ENCODE assay signal across 21 cellular contexts in the genomic region with DNA sequence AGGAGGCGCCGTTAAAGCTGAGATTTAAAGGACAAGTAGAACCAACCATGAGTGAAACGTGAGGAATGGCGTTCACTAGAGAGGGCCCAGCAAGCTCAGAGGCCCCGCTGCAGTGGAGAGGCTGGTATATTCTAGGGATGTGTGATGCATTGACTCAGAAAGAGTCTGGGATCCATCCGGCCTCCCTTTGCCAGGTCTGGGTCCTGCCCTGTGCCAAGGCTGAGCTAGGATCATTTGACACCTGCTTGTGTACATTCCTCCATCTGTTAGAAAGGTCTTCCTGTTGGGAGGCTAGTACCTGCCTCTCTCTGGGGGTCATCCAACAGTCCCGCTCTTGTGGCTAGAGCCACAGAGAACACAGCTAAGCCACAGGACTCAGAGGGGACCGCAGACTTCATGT. TPM values are rescaled to one million over a fixed set of nuclear protein-coding genes. Genes with fewer than 3 reads are reported as not detected.
DNase-seq lines count a peak whose midpoint lies in the region; ATAC-seq, FAIRE-seq and TF ChIP-seq lines count a peak whose summit lies in the region.
"Had no signal": no experiment of that assay in that cellular context is flagged by ENCODE, and none has a peak within 500 bp of the region (broad histone marks: within the 10 kb centered on the region; RNA-seq: fewer than 3 reads in every experiment).

No MANE protein-coding gene starts in this region.

- ATAC-seq in stimulated activated memory B cell treated with anti-CD40 and anti-IgM and Interleukin-4, amounts not matched to agents 10 μg/mL and 1 μg/mL and 100 μg/mL, for 72 hours: no peak

- intact Hi-C loops in kidney (cut with DNase I): no loop called here
- intact Hi-C loops in posterior vena cava (cut with DNase I): no loop called here

- no peaks in the 10 kb centered on the region for H3K9me3 ChIP-seq in kidney (ENCODE audit: control insufficient read depth in 1 of 2, low read length in 2 of 2)
- H3K9me3 ChIP-seq: BE2C, Caco-2 had no signal

- peak overlapping the region in 1 of 2 donors; percentile 4 for H3K9ac ChIP-seq in kidney (ENCODE audit: low read length in 2 of 2)
- H3K9ac ChIP-seq: GM23248 had no signal

- peaks cover 13% of the 10 kb centered on the region for H3K4me1 Mint-ChIP-seq in stimulated activated memory B cell treated with anti-CD40 and anti-IgM and Interleukin-4, amounts not matched to agents 10 μg/mL and 1 μg/mL and 100 μg/mL, for 72 hours

- TF ChIP-seq CTCF in kidney (IDR thresholded peaks at IDR 0.05; ENCODE audit: borderline replicate concordance, extremely low read depth, insufficient read depth): no peak

- no peak for FAIRE-seq in kidney (lab: Jason Lieb, UNC)
- FAIRE-seq: D721Med, GM12892, GM18507, HTR-8/SVneo had no signal

- peaks cover 31 to 42% of the 10 kb centered on the region in 2 donors for H3K4me1 ChIP-seq in kidney (ENCODE audit: control insufficient read depth in 1 of 2, insufficient read depth in 1 of 2, low read depth in 1 of 2, low read length in 2 of 2)
- H3K4me1 ChIP-seq: BE2C, Caco-2 had no signal

- H3K27ac Mint-ChIP-seq in stimulated activated memory B cell treated with anti-CD40 and anti-IgM and Interleukin-4, amounts not matched to agents 10 μg/mL and 1 μg/mL and 100 μg/mL, for 72 hours: no peak overlapping the region
- H3K27ac Mint-ChIP-seq: CD4-positive, alpha-beta T cell had no signal

- H3K4me3 ChIP-seq in kidney (ENCODE audit: low read length in 2 of 2): no peak overlapping the region
- H3K4me3 ChIP-seq: GM23248 had no signal

- no peaks in the 10 kb centered on the region for H3K27me3 Mint-ChIP-seq in stimulated activated memory B cell treated with anti-CD40 and anti-IgM and Interleukin-4, amounts not matched to agents 10 μg/mL and 1 μg/mL and 100 μg/mL, for 72 hours
- H3K27me3 Mint-ChIP-seq: CD4-positive, alpha-beta T cell had no signal

- H3K36me3 ChIP-seq in kidney (ENCODE audit: control insufficient read depth in 1 of 2, insufficient read depth in 2 of 2, low read length in 2 of 2): peaks cover 0 to 11% of the 10 kb centered on the region in 2 donors
- H3K36me3 ChIP-seq: BE2C had no signal

- no peaks in the 10 kb centered on the region for H3K9me3 Mint-ChIP-seq in stimulated activated memory B cell treated with anti-CD40 and anti-IgM and Interleukin-4, amounts not matched to agents 10 μg/mL and 1 μg/mL and 100 μg/mL, for 72 hours
- H3K9me3 Mint-ChIP-seq: CD4-positive, alpha-beta T cell had no signal

- DNase-seq in G401 (ENCODE audit: low spot score): peak; percentile 26
- DNase-seq in cerebellum (ENCODE audit: low spot score): peak; percentile 42
- no peak for DNase-seq in kidney
- peak; percentile 35 for DNase-seq in posterior vena cava (ENCODE audit: low spot score)
- DNase-seq in stimulated activated CD4-positive, alpha-beta T cell treated with anti-CD3 and anti-CD28 coated beads, Interleukin-2, amount 100 ng/mL, for 24 hours: no peak
- DNase-seq in SIG-M5 treated with dmso at 0.1 percent for 504 hours (lab: John Stamatoyannopoulos, UW; ENCODE audit: unreplicated experiment): no peak
- no peak for DNase-seq in NOMO-1 (lab: John Stamatoyannopoulos, UW; ENCODE audit: unreplicated experiment in 2 of 2)
- DNase-seq: 8988T; BE2C; Caco-2; CD4-positive, alpha-beta T cell; GDM1; GM23248; HCEC 1CT; IMR-90 had no signal

- in situ Hi-C loops in G401 (cut with HindIII; ENCODE audit: low sequenced_read_pairs): no loop called here

- H3K27ac ChIP-seq in kidney (ENCODE audit: low read depth in 2 of 2, low read length in 2 of 2): peak overlapping the region; percentile 51 to 73
- H3K27ac ChIP-seq: C4-2B, GM23248 had no signal

- H3K36me3 Mint-ChIP-seq in stimulated activated memory B cell treated with anti-CD40 and anti-IgM and Interleukin-4, amounts not matched to agents 10 μg/mL and 1 μg/mL and 100 μg/mL, for 72 hours: no peaks in the 10 kb centered on the region

- H3K4me3 Mint-ChIP-seq in stimulated activated memory B cell treated with anti-CD40 and anti-IgM and Interleukin-4, amounts not matched to agents 10 μg/mL and 1 μg/mL and 100 μg/mL, for 72 hours: no peak overlapping the region
- H3K4me3 Mint-ChIP-seq: CD4-positive, alpha-beta T cell had no signal

RNA-seq across cellular contexts. Expression of gene CA12, which starts 28.4 kb away (rescaled TPM):
- total RNA-seq in G401 (2014; rRNA removed; shearing (Covaris generic)): 3.8 and 7.9 TPM in 2 replicates
- total RNA-seq in cerebellum (39.9 TPM), kidney (237 TPM), posterior vena cava (10 to 100 TPM; 36.7 to 48.3 TPM)
- 242 TPM for polyA plus RNA-seq in kidney (ENCODE audit: insufficient read depth, low read depth, low replicate concordance)
- total RNA-seq: CD4-positive, alpha-beta T cell had no signal

Comparison
In these comparisons a context has a peak if more than half of its experiments do, and no peak if none do; other contexts are left out.
1. DNase-seq: peak in G401 (single experiment), cerebellum (single experiment) and posterior vena cava (single experiment); none in kidney (single experiment), stimulated activated CD4-positive, alpha-beta T cell treated with anti-CD3 and anti-CD28 coated beads, Interleukin-2, amount 100 ng/mL, for 24 hours (0 of 2), SIG-M5 treated with dmso at 0.1 percent for 504 hours (single experiment) and NOMO-1 (0 of 2).